Comparison of ENCODE assay signal across 26 cellular contexts in the genomic region with DNA sequence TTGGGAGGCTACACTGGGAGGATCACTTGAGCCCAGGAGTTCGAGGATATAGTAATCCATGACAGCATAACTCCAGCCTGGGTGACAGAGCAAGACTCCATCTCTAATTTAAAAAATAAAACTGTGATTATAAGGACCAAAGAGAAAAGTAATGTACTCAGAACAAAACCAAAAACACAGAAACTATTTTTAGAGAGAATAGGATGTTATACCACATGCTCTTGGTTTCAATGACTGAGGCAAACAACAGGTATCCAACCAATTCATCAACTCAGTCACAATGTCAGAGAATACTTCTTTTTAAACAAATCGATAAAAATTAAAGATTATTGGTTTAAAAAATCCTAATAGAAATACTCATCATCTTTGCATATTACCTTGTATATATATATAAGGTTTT.
DNase-seq lines count a peak whose midpoint lies in the region; ATAC-seq lines count a peak whose summit lies in the region.
"Had no signal": no experiment of that assay in that cellular context is flagged by ENCODE, and none has a peak within 500 bp of the region (broad histone marks: within the 10 kb centered on the region; RNA-seq: fewer than 3 reads in every experiment).

No MANE protein-coding gene starts in this region.

- peak; percentile 73 for ATAC-seq in GM18861 (IDR thresholded peaks at IDR 0.05; ENCODE audit: unreplicated experiment)
- ATAC-seq in GM21390 (IDR thresholded peaks at IDR 0.05; ENCODE audit: unreplicated experiment): peak; percentile 71
- ATAC-seq in HG03039 (IDR thresholded peaks at IDR 0.05; ENCODE audit: unreplicated experiment): peak; percentile 72
- peak; percentile 50 for ATAC-seq in HG03575 (IDR thresholded peaks at IDR 0.05; ENCODE audit: extremely low read depth, insufficient number of reproducible peaks, low FRiP score, unreplicated experiment)
- ATAC-seq: activated T-cell treated with anti-CD3 and anti-CD28 coated beads, Interleukin-2, amount 50 U/mL, for 72 hours; mucosa of descending colon; natural killer cell had no signal

- DNase-seq in CD1c-positive myeloid dendritic cell (ENCODE audit: extremely low spot score): no peak
- no peak for DNase-seq in GOT3 (lab: John Stamatoyannopoulos, UW)
- no peak for DNase-seq in stimulated activated CD4-positive, alpha-beta T cell treated with anti-CD3 and anti-CD28 coated beads, Interleukin-4, amount 100 ng/mL, for 24 hours
- DNase-seq in NCI-H1694 treated with DMSO at 0.1 percent for 48 hours (lab: John Stamatoyannopoulos, UW): no peak
- DNase-seq: activated CD4-positive, alpha-beta memory T cell treated with anti-CD3 and anti-CD28 coated beads for 36 hours; activated CD4-positive, alpha-beta T cell treated with anti-CD3 and anti-CD28 coated beads for 1 hour; activated T-cell treated with anti-CD3 and anti-CD28 coated beads, Interleukin-2, amount 50 U/mL, for 72 hours; AML-193; CD4-positive, alpha-beta memory T cell; erythroblast; GM23248; hypothalamus; mucosa of descending colon; natural killer cell; NCI-H1436; NCI-H2107; NCI-H446; NCI-H82; nucleus accumbens; sigmoid colon; stimulated activated CD4-positive, alpha-beta T cell treated with anti-CD3 and anti-CD28 coated beads, Interleukin-12 subunit alpha, Interleukin-12 subunit beta, amount 100 ng/mL, for 4 hours; stimulated activated CD4-positive, alpha-beta T cell treated with anti-CD3 and anti-CD28 coated beads, Interleukin-2, amount 100 ng/mL, for 48 hours had no signal
